9 cellular contexts compared by ENCODE assay signal in genomic region chr1:239386453-239387303, GRCh38. TPM values are rescaled to one million over a fixed set of nuclear protein-coding genes. Genes with fewer than 3 reads are reported as not detected.
DNase-seq lines count a peak whose midpoint lies in the region; ATAC-seq and TF ChIP-seq lines count a peak whose summit lies in the region.
"Had no signal": no experiment of that assay in that cellular context is flagged by ENCODE, and none has a peak within 500 bp of the region (broad histone marks: within the 10 kb centered on the region; RNA-seq: fewer than 3 reads in every experiment).

CHRM3 (plus strand) TSS chr1:239386568; CDS start chr1:239907452, 520,884 bp downstream.

- peak within 1 kb of the TSS; percentile 71 for H3K27ac Mint-ChIP-seq in activated CD4-positive, alpha-beta T cell treated with anti-CD3 and anti-CD28 coated beads, Interleukin-2, amount 10 ng/mL, durations not matched to agents 24 days and 14 days
- H3K27ac Mint-ChIP-seq: activated B cell treated with CpG ODN at 0.5 μM for 24 hours had no signal

- peaks cover 17% of the 10 kb centered on the region for H3K4me1 Mint-ChIP-seq in activated CD4-positive, alpha-beta T cell treated with anti-CD3 and anti-CD28 coated beads, Interleukin-2, amount 10 ng/mL, durations not matched to agents 24 days and 14 days

- intact Hi-C loops in activated CD4-positive, alpha-beta T cell treated with anti-CD3 and anti-CD28 coated beads, Interleukin-2, amount 10 ng/mL, durations not matched to agents 24 days and 14 days (cut with micrococcal nuclease), result no loop called here
- intact Hi-C loops in mucosa of descending colon (cut with DNase I, micrococcal nuclease) (no loop called here), thyroid gland (cut with DNase I) (no loop called here)

- H3K27me3 ChIP-seq in SJCRH30, result no peaks in the 10 kb centered on the region; the same call in 1 of the 2 replicates
- peaks cover 49% of the 10 kb centered on the region for H3K27me3 ChIP-seq in ectodermal cell (ENCODE audit: control insufficient read depth, insufficient read depth, low read length, poor library complexity, severe bottlenecking)
- no peaks in the 10 kb centered on the region for H3K27me3 ChIP-seq in thyroid gland

- no peaks in the 10 kb centered on the region for H3K36me3 ChIP-seq in SJCRH30
- H3K36me3 ChIP-seq in ectodermal cell (ENCODE audit: control insufficient read depth, insufficient read depth, low read length), result no peaks in the 10 kb centered on the region
- H3K36me3 ChIP-seq in mucosa of descending colon (ENCODE audit: low read depth), result no peaks in the 10 kb centered on the region
- H3K36me3 ChIP-seq in thyroid gland, result no peaks in the 10 kb centered on the region

- peaks cover 57% of the 10 kb centered on the region for H3K27me3 Mint-ChIP-seq in activated CD4-positive, alpha-beta T cell treated with anti-CD3 and anti-CD28 coated beads, Interleukin-2, amount 10 ng/mL, durations not matched to agents 24 days and 14 days

- TF ChIP-seq POLR2A in thyroid gland (IDR thresholded peaks at IDR 0.05), result peak in 1 of 2 donors; percentile 20

- no peaks in the 10 kb centered on the region for H3K9me3 ChIP-seq in SJCRH30 (replicated peaks)
- H3K9me3 ChIP-seq in ectodermal cell (ENCODE audit: control insufficient read depth, low read length), result no peaks in the 10 kb centered on the region
- no peaks in the 10 kb centered on the region for H3K9me3 ChIP-seq in mucosa of descending colon
- no peaks in the 10 kb centered on the region for H3K9me3 ChIP-seq in thyroid gland

- peaks cover 2% of the 10 kb centered on the region for H3K36me3 Mint-ChIP-seq in activated CD4-positive, alpha-beta T cell treated with anti-CD3 and anti-CD28 coated beads, Interleukin-2, amount 10 ng/mL, durations not matched to agents 24 days and 14 days (ENCODE audit: low read depth)

- 0 to 1% methylated on average over 81 to 82 of the region's 82 CpGs for WGBS in ectodermal cell, 2 experiments
- 0 to 1% methylated on average over 54 to 64 of the region's 82 CpGs for WGBS in thyroid gland, 2 donors

- no peak for TF ChIP-seq CTCF in mucosa of descending colon (IDR thresholded peaks at IDR 0.05)
- TF ChIP-seq CTCF in thyroid gland (IDR thresholded peaks at IDR 0.05), result peak in 2 of 6 experiments; percentile 12 to 15

- peak within 1 kb of the TSS; percentile 88 for H3K4me3 Mint-ChIP-seq in activated CD4-positive, alpha-beta T cell treated with anti-CD3 and anti-CD28 coated beads, Interleukin-2, amount 10 ng/mL, durations not matched to agents 24 days and 14 days
- H3K4me3 Mint-ChIP-seq: activated B cell treated with CpG ODN at 0.5 μM for 24 hours had no signal

- ATAC-seq in mucosa of descending colon (peak; percentile 95), GM21381 (IDR thresholded peaks at IDR 0.05; ENCODE audit: unreplicated experiment) (no peak)

- H3K9me3 Mint-ChIP-seq in activated CD4-positive, alpha-beta T cell treated with anti-CD3 and anti-CD28 coated beads, Interleukin-2, amount 10 ng/mL, durations not matched to agents 24 days and 14 days, result no peaks in the 10 kb centered on the region
- H3K9me3 Mint-ChIP-seq: activated B cell treated with CpG ODN at 0.5 μM for 24 hours had no signal

- H3K4me3 ChIP-seq in SJCRH30 (peak within 1 kb of the TSS; percentile 51), ectodermal cell (ENCODE audit: insufficient read depth, low read depth, low read length) (peak within 1 kb of the TSS; percentile 47), mucosa of descending colon (peak within 1 kb of the TSS; percentile 33), thyroid gland (replicated peaks in 1 of 3) (peak within 1 kb of the TSS; percentile 5 to 39 (median 32))

- H3K27ac ChIP-seq in SJCRH30, result no peak within 1 kb of the TSS
- no peak within 1 kb of the TSS for H3K27ac ChIP-seq in ectodermal cell (ENCODE audit: insufficient read depth, low read depth, low read length, poor library complexity, severe bottlenecking)
- H3K27ac ChIP-seq in thyroid gland, result peak within 1 kb of the TSS in 1 of 3 donors; percentile 22

- H3K4me1 ChIP-seq in SJCRH30, result no peaks in the 10 kb centered on the region
- H3K4me1 ChIP-seq in ectodermal cell (ENCODE audit: control insufficient read depth, insufficient read depth, low read length), result no peaks in the 10 kb centered on the region
- no peaks in the 10 kb centered on the region for H3K4me1 ChIP-seq in mucosa of descending colon (ENCODE audit: low read depth)
- peaks cover 5 to 9% of the 10 kb centered on the region in 2 donors for H3K4me1 ChIP-seq in thyroid gland

- peak; percentile 57 for DNase-seq in activated CD4-positive, alpha-beta T cell treated with anti-CD3 and anti-CD28 coated beads, Interleukin-2, amount 10 ng/mL, durations not matched to agents 24 days and 14 days
- no peak for DNase-seq in activated CD4-positive, alpha-beta T cell treated with anti-CD3 and anti-CD28 coated beads, Interleukin-2, amount 50 U/mL, for 4 hours
- DNase-seq in SJCRH30 (peak; percentile 13 to 28), mucosa of descending colon (peak; percentile 86 to 89 (median 87)), thyroid gland (peak; percentile 51), GOT3 (lab: John Stamatoyannopoulos, UW) (no peak)
- DNase-seq: activated B cell treated with CpG ODN at 0.5 μM for 24 hours had no signal

RNA-seq across cellular contexts. Expression of gene CHRM3, which starts in this region (rescaled TPM):
- total RNA-seq in activated CD4-positive, alpha-beta T cell treated with anti-CD3 and anti-CD28 coated beads, Interleukin-2, amount 10 ng/mL, durations not matched to agents 24 days and 14 days, result not detected in 2 replicates
- total RNA-seq in SJCRH30 (2014; rRNA removed; shearing (Covaris generic)), result 0.47 and 0.63 TPM in 2 replicates
- polyA plus RNA-seq in ectodermal cell (2013, experiment 1 of 4), result 1.3 TPM
- polyA plus RNA-seq in ectodermal cell (2013, experiment 2 of 4), result 2.2 TPM
- polyA plus RNA-seq in ectodermal cell (2013, experiment 3 of 4), result 0.96 TPM
- 1.7 TPM for polyA plus RNA-seq in ectodermal cell (2013, experiment 4 of 4)
- total RNA-seq in mucosa of descending colon, result 10 to 100 TPM; 11.4 to 48.2 (median 15.1) TPM
- 1 to 10 TPM; 3.0 to 9.6 (median 6.2) TPM for total RNA-seq in thyroid gland
- total RNA-seq: activated B cell treated with CpG ODN at 0.5 μM for 24 hours had no signal

Comparison
In these comparisons a context has a peak if more than half of its experiments do, and no peak if none do; other contexts are left out.
1. Peak in DNase-seq in activated CD4-positive, alpha-beta T cell treated with anti-CD3 and anti-CD28 coated beads, Interleukin-2, amount 10 ng/mL, durations not matched to agents 24 days and 14 days; RNA of the gene not detected or under 1 TPM.
2. Peak in DNase-seq and H3K4me3 ChIP-seq in SJCRH30; RNA of the gene not detected or under 1 TPM.
3. DNase-seq: peak in mucosa of descending colon (3 of 3) and thyroid gland (2 of 2); none in activated CD4-positive, alpha-beta T cell treated with anti-CD3 and anti-CD28 coated beads, Interleukin-2, amount 50 U/mL, for 4 hours (0 of 2) and GOT3 (single experiment).
4. Peak in every context shown above with its lines, with median percentiles within 50 percentile points of each other: H3K4me3 ChIP-seq.